In the genomic region with DNA sequence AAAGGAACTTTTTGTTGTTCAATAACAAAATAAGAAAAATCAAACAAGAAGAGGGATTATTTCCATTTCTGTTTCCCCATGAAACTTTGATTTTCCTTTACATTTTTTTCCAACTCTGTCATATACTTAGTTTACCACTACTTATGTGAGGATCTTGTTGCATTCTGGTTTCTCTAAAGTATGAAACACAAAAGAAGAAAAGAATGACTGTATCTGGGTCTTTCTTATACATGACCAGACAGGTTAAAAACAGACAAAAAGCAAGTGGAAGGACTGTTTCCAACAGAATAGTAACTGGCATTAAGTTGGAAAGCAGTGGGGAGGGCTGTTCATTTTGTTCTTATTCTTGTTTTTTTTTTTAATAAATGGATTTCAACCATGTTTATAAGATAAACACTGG, we compare ENCODE assay signal across 26 cellular contexts.
A peak's percentile ranks its signal among the peaks of the same experiment; 100 is the strongest.
DNase-seq lines count a peak whose midpoint lies in the region; ATAC-seq, FAIRE-seq and TF ChIP-seq lines count a peak whose summit lies in the region.
"Had no signal": no experiment of that assay in that cellular context is flagged by ENCODE, and none has a peak within 500 bp of the region (broad histone marks: within the 10 kb centered on the region; RNA-seq: fewer than 3 reads in every experiment).

No MANE protein-coding gene starts in this region.

- H2AFZ ChIP-seq in smooth muscle cell (ENCODE audit: low read depth), result peak overlapping the region; percentile 1
- H2AFZ ChIP-seq: GM23338 had no signal

- H3K4me1 ChIP-seq in A549 (no peaks in the 10 kb centered on the region), smooth muscle cell (ENCODE audit: low read depth) (no peaks in the 10 kb centered on the region)
- H3K4me1 ChIP-seq: BLaER1 treated with 17β-estradiol and CSF1 and Interleukin-3, amounts not matched to agents 10 nM and 100 nM had no signal

- H3K79me2 ChIP-seq in smooth muscle cell (ENCODE audit: low read depth), result no peaks in the 10 kb centered on the region

- H3K27me3 ChIP-seq in smooth muscle cell (ENCODE audit: low read depth), result no peaks in the 10 kb centered on the region
- H3K27me3 ChIP-seq: BE2C; BLaER1 treated with 17β-estradiol and CSF1 and Interleukin-3, amounts not matched to agents 10 nM and 100 nM had no signal

- H3F3A ChIP-seq in smooth muscle cell (ENCODE audit: low read depth), result no peaks in the 10 kb centered on the region

- no peak overlapping the region for H3K4me3 ChIP-seq in A549
- no peak overlapping the region for H3K4me3 ChIP-seq in smooth muscle cell
- H3K4me3 ChIP-seq: BLaER1 treated with 17β-estradiol and CSF1 and Interleukin-3, amounts not matched to agents 10 nM and 100 nM; GM12878; GM23338 had no signal

- H4K20me1 ChIP-seq in smooth muscle cell (ENCODE audit: low read depth), result no peaks in the 10 kb centered on the region
- H4K20me1 ChIP-seq: BLaER1 treated with 17β-estradiol and CSF1 and Interleukin-3, amounts not matched to agents 10 nM and 100 nM had no signal

- no peak for TF ChIP-seq EP300 in A549 (IDR thresholded peaks at IDR 0.05)

- ATAC-seq in A549 (no peak), HG03159 (IDR thresholded peaks at IDR 0.05; ENCODE audit: unreplicated experiment) (no peak), HG03354 (IDR thresholded peaks at IDR 0.05; ENCODE audit: poor library complexity, severe bottlenecking, unreplicated experiment) (no peak)
- ATAC-seq: GM12878, GM23338, HCT116 had no signal

- H3K9me3 ChIP-seq in A549, result no peaks in the 10 kb centered on the region
- no peaks in the 10 kb centered on the region for H3K9me3 ChIP-seq in smooth muscle cell (replicated peaks; ENCODE audit: low read depth)
- H3K9me3 ChIP-seq: BE2C; BLaER1 treated with 17β-estradiol and CSF1 and Interleukin-3, amounts not matched to agents 10 nM and 100 nM had no signal

- no peak for TF ChIP-seq CTCF in A549 (IDR thresholded peaks at IDR 0.05)
- no peak for TF ChIP-seq CTCF in VCaP (conservative IDR thresholded peaks at IDR 0.05)
- TF ChIP-seq CTCF in smooth muscle cell (IDR thresholded peaks at IDR 0.05; ENCODE audit: borderline replicate concordance, insufficient read depth, poor library complexity, severe bottlenecking), result no peak

- no peak overlapping the region for H3K27ac ChIP-seq in A549
- peak overlapping the region; percentile 37 for H3K27ac ChIP-seq in VCaP
- H3K27ac ChIP-seq in epithelial cell of prostate, result peak overlapping the region; percentile 73
- peak overlapping the region; percentile 66 for H3K27ac ChIP-seq in smooth muscle cell (ENCODE audit: low read depth)
- H3K27ac ChIP-seq: 22Rv1; BLaER1 treated with 17β-estradiol and CSF1 and Interleukin-3, amounts not matched to agents 10 nM and 100 nM had no signal

- CTCF ChIA-PET in A549 (lab: Yijun Ruan, JAX), result interaction anchor here (1.2 kb wide), 1 partner anchor 11 kb away, joined by 3 read pairs; no protein-coding TSS in a partner anchor

- POLR2A ChIA-PET in A549 (lab: Yijun Ruan, JAX), result no interaction called here

- TF ChIP-seq POLR2A in A549 (IDR thresholded peaks at IDR 0.05; ENCODE audit: low read length), result no peak

- FAIRE-seq in A549 (lab: Jason Lieb, UNC), result peak; percentile 46
- FAIRE-seq: A204.1, D721Med, GM12878, GM19239 had no signal

- DNase-seq in A549 (ENCODE audit: low read depth in 1 of 2, low spot score in 1 of 2) (no peak), epithelial cell of prostate (ENCODE audit: low read depth, low spot score) (peak; percentile 6), smooth muscle cell (lab: John Stamatoyannopoulos, UW; ENCODE audit: unreplicated experiment) (no peak), hippocampal formation (lab: John Stamatoyannopoulos, UW) (no peak)
- no peak for DNase-seq in NK-92 treated with Interleukin-12 subunit alpha and Interleukin-12 subunit beta, amount 100 ng/mL, for 24 hours (lab: John Stamatoyannopoulos, UW)
- DNase-seq: ACHN; AML-193; BE2C; CD4-positive, alpha-beta T cell; CD8-positive, alpha-beta memory T cell; DMS 273 treated with DMSO at 0.1 percent for 48 hours; DMS79; EL; GDM1; H9 had no signal

- no peaks in the 10 kb centered on the region for H3K36me3 ChIP-seq in smooth muscle cell (ENCODE audit: low read depth)
- H3K36me3 ChIP-seq: BE2C; BLaER1 treated with 17β-estradiol and CSF1 and Interleukin-3, amounts not matched to agents 10 nM and 100 nM had no signal

- H3K4me2 ChIP-seq in A549 (no peak overlapping the region), smooth muscle cell (no peak overlapping the region)
- H3K4me2 ChIP-seq: BLaER1 treated with 17β-estradiol and CSF1 and Interleukin-3, amounts not matched to agents 10 nM and 100 nM; GM23338 had no signal

- TF ChIP-seq RAD21 in A549 (conservative IDR thresholded peaks at IDR 0.05 in 1 of 2, IDR thresholded peaks at IDR 0.05 in 1 of 2), result no peak

- peak overlapping the region; percentile 13 for H3K9ac ChIP-seq in smooth muscle cell (ENCODE audit: low read depth)
- H3K9ac ChIP-seq: BLaER1 treated with 17β-estradiol and CSF1 and Interleukin-3, amounts not matched to agents 10 nM and 100 nM had no signal

TF ChIP-seq in A549, 52 proteins besides CTCF, POLR2A, EP300 and RAD21:
- TF ChIP-seq TFCP2L1 (CRISPR knock-in tag; IDR thresholded peaks at IDR 0.05), result no peak
- TF ChIP-seq ATOH8 (CRISPR knock-in tag; IDR thresholded peaks at IDR 0.05; ENCODE audit: low read depth), result no peak
- no peak for TF ChIP-seq GATA3 (IDR thresholded peaks at IDR 0.05; ENCODE audit: borderline replicate concordance)
- TF ChIP-seq, protein P1, sequence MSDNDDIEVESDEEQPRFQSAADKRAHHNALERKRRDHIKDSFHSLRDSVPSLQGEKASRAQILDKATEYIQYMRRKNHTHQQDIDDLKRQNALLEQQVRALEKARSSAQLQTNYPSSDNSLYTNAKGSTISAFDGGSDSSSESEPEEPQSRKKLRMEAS (IDR thresholded peaks at IDR 0.05), result no peak
- TF ChIP-seq SREBF2 (IDR thresholded peaks at IDR 0.05), result no peak
- TF ChIP-seq TP53 (CRISPR knock-in tag; IDR thresholded peaks at IDR 0.05), result no peak
- no peak for TF ChIP-seq RARB (CRISPR knock-in tag; IDR thresholded peaks at IDR 0.05)
- no peak for TF ChIP-seq ELK1 (IDR thresholded peaks at IDR 0.05; ENCODE audit: low read depth, low read length)
- no peak for TF ChIP-seq CHD2 (IDR thresholded peaks at IDR 0.05; ENCODE audit: low read length, partially characterized antibody)
- no peak for TF ChIP-seq ZSCAN20 (CRISPR knock-in tag; IDR thresholded peaks at IDR 0.05)
- TF ChIP-seq KDM5A (IDR thresholded peaks at IDR 0.05), result no peak
- no peak for TF ChIP-seq ZNF302 (CRISPR knock-in tag; IDR thresholded peaks at IDR 0.05)
- no peak for TF ChIP-seq ESRRA (IDR thresholded peaks at IDR 0.05; ENCODE audit: borderline replicate concordance, low read length)
- TF ChIP-seq FOSB (CRISPR knock-in tag; IDR thresholded peaks at IDR 0.05), result no peak
- TF ChIP-seq NFE2L2 (conservative IDR thresholded peaks at IDR 0.05; ENCODE audit: low read length), result no peak
- no peak for TF ChIP-seq CBX2 (IDR thresholded peaks at IDR 0.05; ENCODE audit: borderline replicate concordance, low read depth)
- no peak for TF ChIP-seq RNF2 (IDR thresholded peaks at IDR 0.05; ENCODE audit: borderline replicate concordance, low read depth)

Comparison
In these comparisons a context has a peak if more than half of its experiments do, and no peak if none do; other contexts are left out.
1. H3K27ac ChIP-seq: peak in VCaP (single experiment), epithelial cell of prostate (single experiment) and smooth muscle cell (single experiment); none in A549 (0 of 2).